20 cellular contexts compared by ENCODE assay signal in the genomic region with DNA sequence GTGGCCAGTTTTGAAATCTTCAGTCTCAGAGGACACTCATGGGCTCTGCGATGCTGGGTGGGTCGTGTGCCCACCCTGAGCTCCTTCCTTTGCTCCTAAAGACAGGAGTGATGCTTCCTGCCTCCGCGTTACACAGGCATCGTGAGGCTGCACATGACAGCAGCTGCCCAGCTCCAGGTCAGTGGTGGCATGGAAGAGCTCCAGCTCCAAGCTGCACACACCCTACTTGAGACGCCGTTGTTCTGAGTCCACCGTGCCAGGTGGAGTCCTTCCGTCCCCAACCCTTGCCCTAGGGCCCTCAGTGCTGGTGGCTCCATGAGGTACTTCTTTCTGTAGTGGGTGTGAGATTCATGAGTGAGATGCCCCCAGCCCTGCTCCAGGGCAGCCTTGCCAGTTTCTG.
DNase-seq lines count a peak whose midpoint lies in the region; ATAC-seq and TF ChIP-seq lines count a peak whose summit lies in the region.
"Had no signal": no experiment of that assay in that cellular context is flagged by ENCODE, and none has a peak within 500 bp of the region (broad histone marks: within the 10 kb centered on the region; RNA-seq: fewer than 3 reads in every experiment).

No MANE protein-coding gene starts in this region.

- intact Hi-C loops in upper lobe of right lung (cut with DNase I): no loop called here
- intact Hi-C loops in natural killer cell (cut with micrococcal nuclease): no loop called here

- H3K4me3 ChIP-seq in neuronal stem cell (ENCODE audit: low read length in 2 of 2) (no peak overlapping the region), upper lobe of right lung (no peak overlapping the region), brain microvascular endothelial cell (ENCODE audit: low read depth, low read length) (no peak overlapping the region), mesendoderm (ENCODE audit: low read length) (no peak overlapping the region)
- H3K4me3 ChIP-seq: BLaER1 had no signal

- H3K23ac ChIP-seq in H9 (ENCODE audit: insufficient read length, low read depth, low read length) (no peak overlapping the region), neuronal stem cell (ENCODE audit: low read depth, low read length, poor library complexity) (no peak overlapping the region), mesendoderm (ENCODE audit: low read length) (no peak overlapping the region)

- H3K18ac ChIP-seq in H9 (ENCODE audit: insufficient read length, low read depth, low read length): no peak overlapping the region
- peak overlapping the region; percentile 44 for H3K18ac ChIP-seq in neuronal stem cell (ENCODE audit: low read length)
- H3K18ac ChIP-seq in mesendoderm (ENCODE audit: low read length): no peak overlapping the region

- H2BK15ac ChIP-seq in H9 (ENCODE audit: low read depth, low read length): no peak overlapping the region
- peak overlapping the region; percentile 63 for H2BK15ac ChIP-seq in neuronal stem cell (ENCODE audit: low read length)
- H2BK15ac ChIP-seq in mesendoderm (replicated peaks; ENCODE audit: low read depth): no peak overlapping the region

- H2AK5ac ChIP-seq in H9 (ENCODE audit: insufficient read length, low read length) (no peak overlapping the region), neuronal stem cell (ENCODE audit: low read depth, low read length) (peak overlapping the region; percentile 90), mesendoderm (ENCODE audit: low read length) (no peak overlapping the region)

- no peak overlapping the region for H2BK20ac ChIP-seq in H9 (ENCODE audit: low read depth, low read length, poor library complexity, severe bottlenecking)

- H3K23me2 ChIP-seq in H9 (ENCODE audit: insufficient read length, low read depth, low read length, poor library complexity, severe bottlenecking): no peaks in the 10 kb centered on the region

- no peaks in the 10 kb centered on the region for H4K20me1 ChIP-seq in H9 (ENCODE audit: control insufficient read depth, insufficient read depth, insufficient read length)
- H4K20me1 ChIP-seq: BLaER1 had no signal

- no peak for DNase-seq in H9
- peak; percentile 81 for DNase-seq in chondrocyte (ENCODE audit: low spot score)
- DNase-seq in neuronal stem cell (ENCODE audit: low spot score): no peak
- peak; percentile 37 for DNase-seq in upper lobe of right lung
- DNase-seq in brain microvascular endothelial cell: no peak
- DNase-seq in natural killer cell: no peak
- no peak for DNase-seq in mesendoderm
- DNase-seq: 8988T; ACHN; BE2C; C1 segment of cervical spinal cord; CD4-positive, alpha-beta memory T cell; CD4-positive, CD25-positive, alpha-beta regulatory T cell; COR-L47; DMS79 treated with DMSO at 0.1 percent for 48 hours; GF-D8 had no signal

- H3K79me2 ChIP-seq in H9 (ENCODE audit: insufficient read depth, low read length) (no peaks in the 10 kb centered on the region), mesendoderm (ENCODE audit: control insufficient read depth, insufficient read depth, low read length) (no peaks in the 10 kb centered on the region)

- no peak overlapping the region for H3K4ac ChIP-seq in H9 (ENCODE audit: low read depth, low read length)
- H3K4ac ChIP-seq in neuronal stem cell (ENCODE audit: low read length): no peak overlapping the region
- H3K4ac ChIP-seq in mesendoderm (ENCODE audit: low read depth, low read length): no peak overlapping the region

- WGBS in H9 (ENCODE audit: extremely low coverage, insufficient read length, low lambda C conversion rate): no CpG with 5 or more reads among the region's 9 CpGs
- no CpG with 5 or more reads among the region's 9 CpGs for WGBS in neuronal stem cell (ENCODE audit: extremely low coverage in 2 of 2, insufficient read length in 2 of 2, insufficient replicate concordance in 1 of 2), 2 donors
- WGBS in mesendoderm (ENCODE audit: extremely low coverage, insufficient coverage, low lambda C conversion rate): no CpG with 5 or more reads among the region's 9 CpGs

- no peak overlapping the region for H2BK5ac ChIP-seq in H9 (ENCODE audit: insufficient read length, low read length)
- no peak overlapping the region for H2BK5ac ChIP-seq in neuronal stem cell (ENCODE audit: low read length)
- H2BK5ac ChIP-seq in mesendoderm (ENCODE audit: low read length): no peak overlapping the region

- H4K91ac ChIP-seq in H9 (ENCODE audit: insufficient read length, low read depth, low read length) (no peak overlapping the region), neuronal stem cell (ENCODE audit: low read depth, low read length, poor library complexity) (no peak overlapping the region)

- peaks cover 4 to 9% of the 10 kb centered on the region in 2 experiments; a peak in 4 of 5 replicates for H3K9me3 Mint-ChIP-seq in H9
- no peaks in the 10 kb centered on the region for H3K9me3 Mint-ChIP-seq in chondrocyte (ENCODE audit: low read depth)
- peaks cover 4 to 5% of the 10 kb centered on the region in 2 donors for H3K9me3 Mint-ChIP-seq in natural killer cell
- H3K9me3 Mint-ChIP-seq: CD4-positive, alpha-beta memory T cell; CD4-positive, CD25-positive, alpha-beta regulatory T cell had no signal

- ATAC-seq in upper lobe of right lung: no peak
- ATAC-seq in HG02642 (IDR thresholded peaks at IDR 0.05; ENCODE audit: poor library complexity, unreplicated experiment): no peak
- ATAC-seq in natural killer cell: no peak

- H3K36me3 Mint-ChIP-seq in H9 (ENCODE audit: insufficient read depth in 1 of 3, low read depth in 3 of 3) (peaks cover 0 to 6% (median 2%) of the 10 kb centered on the region in 3 experiments; a peak in 2 of 7 replicates), chondrocyte (ENCODE audit: low read depth) (no peaks in the 10 kb centered on the region), natural killer cell (no peaks in the 10 kb centered on the region)
- H3K36me3 Mint-ChIP-seq: CD14-positive monocyte; CD4-positive, alpha-beta memory T cell; CD4-positive, CD25-positive, alpha-beta regulatory T cell; CD8-positive, alpha-beta memory T cell had no signal

- TF ChIP-seq CTCF in H9 (conservative IDR thresholded peaks at IDR 0.05): no peak
- TF ChIP-seq CTCF in chondrocyte (IDR thresholded peaks at IDR 0.05): no peak
- TF ChIP-seq CTCF in upper lobe of right lung (IDR thresholded peaks at IDR 0.05): no peak
- no peak for TF ChIP-seq CTCF in brain microvascular endothelial cell (IDR thresholded peaks at IDR 0.05; ENCODE audit: low read depth, low read length, missing control alignments)
- no peak for TF ChIP-seq CTCF in natural killer cell (IDR thresholded peaks at IDR 0.05)

- H3K79me1 ChIP-seq in H9 (ENCODE audit: insufficient read depth, low read depth, low read length, poor library complexity, severe bottlenecking): no peaks in the 10 kb centered on the region
- no peaks in the 10 kb centered on the region for H3K79me1 ChIP-seq in neuronal stem cell (ENCODE audit: low read depth, low read length)
- no peaks in the 10 kb centered on the region for H3K79me1 ChIP-seq in mesendoderm (ENCODE audit: low read length)

- H3K4me1 ChIP-seq in H9 (ENCODE audit: insufficient read depth, low read length) (no peaks in the 10 kb centered on the region), neuronal stem cell (ENCODE audit: control insufficient read depth in 2 of 2, insufficient read depth in 1 of 2, low read depth in 1 of 2, low read length in 2 of 2) (peaks cover 10 to 17% of the 10 kb centered on the region in 2 donors), upper lobe of right lung (no peaks in the 10 kb centered on the region), mesendoderm (ENCODE audit: control insufficient read depth, low read depth, low read length) (no peaks in the 10 kb centered on the region)
- H3K4me1 ChIP-seq: BE2C, BLaER1 had no signal

- no peak overlapping the region for H3K56ac ChIP-seq in H9 (ENCODE audit: insufficient read length, low read depth, low read length)
- H3K56ac ChIP-seq in mesendoderm (ENCODE audit: low read length): no peak overlapping the region

- H3K14ac ChIP-seq in H9 (ENCODE audit: insufficient read depth, low read length) (peak overlapping the region; percentile 29; the same call in 1 of the 2 replicates), neuronal stem cell (ENCODE audit: low read length) (no peak overlapping the region)

- H3T11ph ChIP-seq in H9 (ENCODE audit: low read length): no peak overlapping the region

- no peaks in the 10 kb centered on the region for H3K27me3 ChIP-seq in H9 (ENCODE audit: insufficient read depth, low read length)
- H3K27me3 ChIP-seq in neuronal stem cell (ENCODE audit: control insufficient read depth in 3 of 3, insufficient read depth in 3 of 3, low read depth in 1 of 3, low read length in 3 of 3): no peaks in the 10 kb centered on the region
- H3K27me3 ChIP-seq in upper lobe of right lung: peaks cover 13% of the 10 kb centered on the region
- H3K27me3 ChIP-seq in brain microvascular endothelial cell (replicated peaks): no peaks in the 10 kb centered on the region
- H3K27me3 ChIP-seq in mesendoderm (ENCODE audit: insufficient read depth, low read length, poor library complexity): no peaks in the 10 kb centered on the region
- H3K27me3 ChIP-seq: BE2C, BLaER1 had no signal

- no peak overlapping the region for H3K4me2 ChIP-seq in H9 (ENCODE audit: insufficient read depth, insufficient read length, low read length)
- H3K4me2 ChIP-seq in neuronal stem cell (ENCODE audit: insufficient read depth, low read length, poor library complexity, severe bottlenecking): no peak overlapping the region
- no peak overlapping the region for H3K4me2 ChIP-seq in mesendoderm (ENCODE audit: low read length)
- H3K4me2 ChIP-seq: BLaER1 had no signal

- H3K27me3 Mint-ChIP-seq in H9 (ENCODE audit: low read depth): peaks cover 20% of the 10 kb centered on the region
- peaks cover 29% of the 10 kb centered on the region for H3K27me3 Mint-ChIP-seq in chondrocyte (ENCODE audit: low read depth)
- H3K27me3 Mint-ChIP-seq in natural killer cell (ENCODE audit: low read depth in 2 of 2): peaks cover 0 to 11% of the 10 kb centered on the region in 2 donors

- H4K5ac ChIP-seq in H9 (ENCODE audit: insufficient read length, low read depth, low read length): no peak overlapping the region
- H4K5ac ChIP-seq in mesendoderm (ENCODE audit: low read length): no peak overlapping the region

- H3K4me1 Mint-ChIP-seq in H9 (peaks cover 7 to 10% of the 10 kb centered on the region in 2 experiments; a peak in 3 of 4 replicates), chondrocyte (ENCODE audit: low read depth) (no peaks in the 10 kb centered on the region), natural killer cell (no peaks in the 10 kb centered on the region)
- H3K4me1 Mint-ChIP-seq: CD14-positive monocyte; CD4-positive, alpha-beta memory T cell; CD4-positive, CD25-positive, alpha-beta regulatory T cell; CD8-positive, alpha-beta memory T cell had no signal

- no peak overlapping the region for H3K4me3 Mint-ChIP-seq in H9
- no peak overlapping the region for H3K4me3 Mint-ChIP-seq in chondrocyte (ENCODE audit: unreplicated experiment)
- no peak overlapping the region for H3K4me3 Mint-ChIP-seq in natural killer cell
- H3K4me3 Mint-ChIP-seq: CD14-positive monocyte; CD4-positive, alpha-beta memory T cell; CD4-positive, CD25-positive, alpha-beta regulatory T cell; CD8-positive, alpha-beta memory T cell had no signal

- H3K27ac ChIP-seq in H9 (ENCODE audit: insufficient read length, low read depth, low read length) (no peak overlapping the region), neuronal stem cell (replicated peaks; ENCODE audit: low read length) (no peak overlapping the region), upper lobe of right lung (no peak overlapping the region), brain microvascular endothelial cell (no peak overlapping the region), mesendoderm (ENCODE audit: low read depth, low read length) (no peak overlapping the region)
- H3K27ac ChIP-seq: BLaER1 had no signal

- no peak overlapping the region for H2AFZ ChIP-seq in H9 (ENCODE audit: low read length)
- H2AFZ ChIP-seq in neuronal stem cell (ENCODE audit: low read length): no peak overlapping the region

- H3K9me3 ChIP-seq in H9 (ENCODE audit: control insufficient read depth, low read depth, low read length) (no peaks in the 10 kb centered on the region), neuronal stem cell (replicated peaks in 1 of 2; ENCODE audit: control insufficient read depth in 2 of 2, insufficient read depth in 1 of 2, low read depth in 1 of 2, low read length in 2 of 2) (peaks cover 0 to 3% of the 10 kb centered on the region in 2 donors), upper lobe of right lung (no peaks in the 10 kb centered on the region)
- H3K9me3 ChIP-seq: BE2C, BLaER1 had no signal

- H3K36me3 ChIP-seq in neuronal stem cell (replicated peaks in 1 of 2; ENCODE audit: control insufficient read depth in 2 of 2, insufficient read depth in 2 of 2, low read length in 2 of 2) (no peaks in the 10 kb centered on the region), upper lobe of right lung (no peaks in the 10 kb centered on the region), brain microvascular endothelial cell (replicated peaks) (no peaks in the 10 kb centered on the region), mesendoderm (ENCODE audit: control insufficient read depth, insufficient read depth, low read length) (no peaks in the 10 kb centered on the region)
- H3K36me3 ChIP-seq: BE2C, BLaER1 had no signal

- peak overlapping the region in 1 of 3 experiments; percentile 65; a peak in 1 of 7 replicates for H3K27ac Mint-ChIP-seq in H9
- no peak overlapping the region for H3K27ac Mint-ChIP-seq in chondrocyte (ENCODE audit: unreplicated experiment)
- H3K27ac Mint-ChIP-seq in natural killer cell: no peak overlapping the region
- H3K27ac Mint-ChIP-seq: CD14-positive monocyte; CD4-positive, alpha-beta memory T cell; CD4-positive, CD25-positive, alpha-beta regulatory T cell had no signal

- no peak overlapping the region for H2BK12ac ChIP-seq in H9 (ENCODE audit: insufficient read length, low read depth, low read length)
- H2BK12ac ChIP-seq in neuronal stem cell (ENCODE audit: low read length): peak overlapping the region; percentile 14

- H2BK120ac ChIP-seq in H9 (ENCODE audit: low read depth, low read length, poor library complexity, severe bottlenecking): no peak overlapping the region
- no peak overlapping the region for H2BK120ac ChIP-seq in neuronal stem cell (ENCODE audit: low read depth, low read length)
- no peak overlapping the region for H2BK120ac ChIP-seq in mesendoderm (ENCODE audit: low read depth, low read length)

- no peak overlapping the region for H3K9ac ChIP-seq in H9 (ENCODE audit: extremely low read depth, insufficient read length, low read length)
- H3K9ac ChIP-seq in neuronal stem cell (ENCODE audit: low read depth, low read length, poor library complexity): no peak overlapping the region
- H3K9ac ChIP-seq in mesendoderm (ENCODE audit: low read length): no peak overlapping the region
- H3K9ac ChIP-seq: BLaER1 had no signal

- in situ Hi-C loops in brain microvascular endothelial cell (cut with HindIII; ENCODE audit: low pct_ligation_motif_present, low sequenced_read_pairs): no loop called here

- H4K8ac ChIP-seq in H9 (replicated peaks; ENCODE audit: insufficient read length, low read depth, low read length) (no peak overlapping the region), neuronal stem cell (ENCODE audit: low read depth, low read length) (no peak overlapping the region), mesendoderm (ENCODE audit: low read depth, low read length) (no peak overlapping the region)

Comparison
In these comparisons a context has a peak if more than half of its experiments do, and no peak if none do; other contexts are left out.
1. DNase-seq: peak in chondrocyte (single experiment) and upper lobe of right lung (single experiment); none in H9 (single experiment), neuronal stem cell (single experiment), brain microvascular endothelial cell (single experiment), natural killer cell (single experiment) and mesendoderm (single experiment).